ENCODE assay signal across 22 cellular contexts in genomic region chr15:39462691-39463090, GRCh38.
DNase-seq lines count a peak whose midpoint lies in the region; ATAC-seq and TF ChIP-seq lines count a peak whose summit lies in the region.
"Had no signal": no experiment of that assay in that cellular context is flagged by ENCODE, and none has a peak within 500 bp of the region (broad histone marks: within the 10 kb centered on the region; RNA-seq: fewer than 3 reads in every experiment).

No MANE protein-coding gene starts in this region.

- ATAC-seq in GM19324 (IDR thresholded peaks at IDR 0.05; ENCODE audit: low FRiP score, unreplicated experiment), result no peak
- ATAC-seq in GM18873 (IDR thresholded peaks at IDR 0.05; ENCODE audit: low FRiP score, unreplicated experiment), result no peak
- ATAC-seq: activated T-helper 17 cell treated with anti-CD3 and anti-CD28 coated beads, Interleukin-2, amount 50 U/mL, for 72 hours; psoas muscle had no signal

- no peak for TF ChIP-seq CTCF in choroid plexus epithelial cell (conservative IDR thresholded peaks at IDR 0.05; ENCODE audit: low read depth, low read length)

- DNase-seq in ELR (ENCODE audit: low read depth), result peak; percentile 39
- peak; percentile 10 for DNase-seq in NCI-H226
- DNase-seq in choroid plexus epithelial cell (ENCODE audit: low read depth), result peak; percentile 81
- peak; percentile 87 for DNase-seq in iris pigment epithelial cell (ENCODE audit: low read depth)
- no peak for DNase-seq in NCI-H2196 (lab: John Stamatoyannopoulos, UW; ENCODE audit: unreplicated experiment)
- no peak for DNase-seq in NCI-H774 (lab: John Stamatoyannopoulos, UW)
- DNase-seq: activated CD4-positive, alpha-beta T cell treated with anti-CD3 and anti-CD28 coated beads for 48 hours; erythroblast; GDM1; head of caudate nucleus; NCI-H1436; NCI-H69; psoas muscle; SIG-M5; small intestine; stimulated activated CD4-positive, alpha-beta T cell treated with anti-CD3 and anti-CD28 coated beads, Interleukin-4, amount 100 ng/mL, for 1 hour; T-helper 1 cell; transverse colon had no signal

- H3K4me3 ChIP-seq in choroid plexus epithelial cell (ENCODE audit: low read depth, low read length), result no peak overlapping the region
- H3K4me3 ChIP-seq: cardiac muscle cell, psoas muscle, transverse colon had no signal

Comparison
In these comparisons a context has a peak if more than half of its experiments do, and no peak if none do; other contexts are left out.
1. DNase-seq: peak in ELR (single experiment), NCI-H226 (single experiment), choroid plexus epithelial cell (single experiment) and iris pigment epithelial cell (single experiment); none in NCI-H2196 (single experiment) and NCI-H774 (single experiment).